In the genomic region with DNA sequence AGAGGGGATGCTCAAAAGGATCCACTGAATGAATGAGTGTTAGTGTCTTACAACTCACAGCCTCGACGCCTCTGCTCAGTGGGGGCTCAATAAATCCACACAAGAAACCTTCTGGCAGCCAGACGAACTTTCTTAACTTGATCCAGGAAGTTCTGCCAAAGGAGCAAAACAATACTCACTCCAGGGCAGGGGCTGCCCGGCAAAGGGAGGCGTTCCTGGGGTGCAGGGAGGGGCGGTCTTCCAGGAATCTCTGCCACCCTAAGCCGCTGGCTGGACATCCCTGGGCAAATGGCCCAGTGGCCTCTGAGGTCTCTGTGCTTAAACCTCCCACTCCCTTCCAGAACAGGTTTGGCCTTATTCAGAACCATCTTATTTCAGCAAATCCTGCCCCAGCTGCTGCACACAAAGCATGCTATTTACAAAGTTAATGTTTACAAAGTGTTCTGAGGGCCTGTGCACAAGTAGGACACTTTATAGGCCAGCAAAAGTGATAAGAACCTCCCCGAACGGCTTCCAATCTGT, we compare ENCODE assay signal across 10 cellular contexts. TPM values are rescaled to one million over a fixed set of nuclear protein-coding genes. Genes with fewer than 3 reads are reported as not detected.
DNase-seq lines count a peak whose midpoint lies in the region; ATAC-seq and TF ChIP-seq lines count a peak whose summit lies in the region.
"Had no signal": no experiment of that assay in that cellular context is flagged by ENCODE, and none has a peak within 500 bp of the region (broad histone marks: within the 10 kb centered on the region; RNA-seq: fewer than 3 reads in every experiment).

No MANE protein-coding gene starts in this region.

- no peaks in the 10 kb centered on the region for H3K27me3 Mint-ChIP-seq in stimulated activated naive CD8-positive, alpha-beta T cell treated with anti-CD3 and anti-CD28 coated beads, Interleukin-15, Interleukin-2, amounts not matched to agents 100 ng/mL and 50 ng/mL, for 24 hours
- no peaks in the 10 kb centered on the region for H3K27me3 Mint-ChIP-seq in neural progenitor cell (ENCODE audit: insufficient read depth, low read depth)

- no peaks in the 10 kb centered on the region for H3K36me3 ChIP-seq in neural progenitor cell
- H3K36me3 ChIP-seq in aorta (ENCODE audit: control insufficient read depth in 1 of 2, insufficient read depth in 2 of 2, low read length in 1 of 2): no peaks in the 10 kb centered on the region

- H3K9ac ChIP-seq in neural progenitor cell: no peak overlapping the region

- ATAC-seq in stimulated activated naive CD8-positive, alpha-beta T cell treated with anti-CD3 and anti-CD28 coated beads, Interleukin-15, Interleukin-2, amounts not matched to agents 100 U/mL and 50 U/mL, for 24 hours: no peak
- ATAC-seq in aorta (ENCODE audit: low FRiP score): peak; percentile 62
- no peak for ATAC-seq in HG03025 (IDR thresholded peaks at IDR 0.05; ENCODE audit: low FRiP score, unreplicated experiment)
- ATAC-seq: activated T-helper 17 cell treated with anti-CD3 and anti-CD28 coated beads, Interleukin-2, amount 50 U/mL, for 72 hours had no signal

- H3K27ac Mint-ChIP-seq in stimulated activated naive CD8-positive, alpha-beta T cell treated with anti-CD3 and anti-CD28 coated beads, Interleukin-15, Interleukin-2, amounts not matched to agents 100 ng/mL and 50 ng/mL, for 24 hours: peak overlapping the region; percentile 10
- H3K27ac Mint-ChIP-seq in neural progenitor cell: peak overlapping the region; percentile 86
- H3K27ac Mint-ChIP-seq: activated T-helper 17 cell treated with anti-CD3 and anti-CD28 coated beads, Interleukin-2, amount 50 U/mL, for 72 hours had no signal

- H3K27ac ChIP-seq in neural progenitor cell (no peak overlapping the region), aorta (ENCODE audit: low read depth in 1 of 2, low read length in 2 of 2) (peak overlapping the region in 1 of 2 donors; percentile 61)

- in situ Hi-C loops in GM13976 (cut with MboI; ENCODE audit: low sequenced_read_pairs, unreplicated experiment): no loop called here

- H3K9me3 ChIP-seq in neural progenitor cell (ENCODE audit: low read depth) (no peaks in the 10 kb centered on the region), aorta (ENCODE audit: control insufficient read depth, low read length) (no peaks in the 10 kb centered on the region)

- peaks cover 30% of the 10 kb centered on the region for H3K4me1 Mint-ChIP-seq in stimulated activated naive CD8-positive, alpha-beta T cell treated with anti-CD3 and anti-CD28 coated beads, Interleukin-15, Interleukin-2, amounts not matched to agents 100 ng/mL and 50 ng/mL, for 24 hours (ENCODE audit: low read depth)
- peaks cover 7% of the 10 kb centered on the region for H3K4me1 Mint-ChIP-seq in neural progenitor cell

- no peak overlapping the region for H3K4me2 ChIP-seq in neural progenitor cell

- WGBS in aorta, 2 donors: 2 to 5% methylated on average over 9 of the region's 9 CpGs

- DNase-seq in stimulated activated naive CD8-positive, alpha-beta T cell treated with anti-CD3 and anti-CD28 coated beads, Interleukin-15, Interleukin-2, amounts not matched to agents 100 U/mL and 50 U/mL, for 24 hours: no peak
- DNase-seq in fibroblast of the conjunctiva (ENCODE audit: low read depth) (peak; percentile 79), neural progenitor cell (ENCODE audit: low spot score) (no peak), aorta (no peak), SKM-1 (lab: John Stamatoyannopoulos, UW; ENCODE audit: unreplicated experiment) (no peak), GM13976 (ENCODE audit: low spot score) (no peak)
- DNase-seq: NCI-H146 had no signal

- H3K79me2 ChIP-seq in neural progenitor cell (ENCODE audit: low read depth): no peaks in the 10 kb centered on the region

- no peaks in the 10 kb centered on the region for H4K20me1 ChIP-seq in neural progenitor cell (ENCODE audit: low read depth)

- H3K9me3 Mint-ChIP-seq in stimulated activated naive CD8-positive, alpha-beta T cell treated with anti-CD3 and anti-CD28 coated beads, Interleukin-15, Interleukin-2, amounts not matched to agents 100 ng/mL and 50 ng/mL, for 24 hours: no peaks in the 10 kb centered on the region
- H3K9me3 Mint-ChIP-seq in neural progenitor cell: peaks cover 2% of the 10 kb centered on the region
- H3K9me3 Mint-ChIP-seq: activated T-helper 17 cell treated with anti-CD3 and anti-CD28 coated beads, Interleukin-2, amount 50 U/mL, for 72 hours had no signal

- no peak overlapping the region for H3K4me3 Mint-ChIP-seq in stimulated activated naive CD8-positive, alpha-beta T cell treated with anti-CD3 and anti-CD28 coated beads, Interleukin-15, Interleukin-2, amounts not matched to agents 100 ng/mL and 50 ng/mL, for 24 hours
- no peak overlapping the region for H3K4me3 Mint-ChIP-seq in neural progenitor cell
- H3K4me3 Mint-ChIP-seq: activated T-helper 17 cell treated with anti-CD3 and anti-CD28 coated beads, Interleukin-2, amount 50 U/mL, for 72 hours had no signal

- H3F3A ChIP-seq in neural progenitor cell (ENCODE audit: low read depth): no peaks in the 10 kb centered on the region

- H2AFZ ChIP-seq in neural progenitor cell (replicated peaks): peak overlapping the region; percentile 12

- H3K27me3 ChIP-seq in neural progenitor cell: no peaks in the 10 kb centered on the region
- H3K27me3 ChIP-seq in aorta (ENCODE audit: control insufficient read depth in 1 of 2, insufficient read depth in 2 of 2, low read length in 1 of 2): no peaks in the 10 kb centered on the region

- TF ChIP-seq CTCF in neural progenitor cell (IDR thresholded peaks at IDR 0.05): no peak
- no peak for TF ChIP-seq CTCF in GM13976 (IDR thresholded peaks at IDR 0.05; ENCODE audit: borderline replicate concordance, control extremely low read depth, extremely low read depth, insufficient read depth, missing control alignments)

- intact Hi-C loops in aorta (cut with DNase I): loop anchor here (10.0 kb wide), 2 partner anchors 137 to 447 kb away; no protein-coding TSS in a partner anchor

- H3K4me1 ChIP-seq in neural progenitor cell (peaks cover 5% of the 10 kb centered on the region), aorta (ENCODE audit: control insufficient read depth in 1 of 2, insufficient read depth in 2 of 2, low read length in 2 of 2) (peaks cover 2 to 3% of the 10 kb centered on the region in 2 donors)

- H3K36me3 Mint-ChIP-seq in stimulated activated naive CD8-positive, alpha-beta T cell treated with anti-CD3 and anti-CD28 coated beads, Interleukin-15, Interleukin-2, amounts not matched to agents 100 ng/mL and 50 ng/mL, for 24 hours (ENCODE audit: low read depth): no peaks in the 10 kb centered on the region
- H3K36me3 Mint-ChIP-seq in neural progenitor cell: no peaks in the 10 kb centered on the region

- no peak overlapping the region for H3K4me3 ChIP-seq in neural progenitor cell
- no peak overlapping the region for H3K4me3 ChIP-seq in aorta (ENCODE audit: low read length in 2 of 2)

RNA-seq across cellular contexts. Expression of a gene that starts 33.0 kb away (rescaled TPM):
- total RNA-seq in neural progenitor cell (ENCODE audit: low replicate concordance): 0.39 and 1.5 TPM in 2 replicates
- 1 to 10 TPM; 1.0 to 3.1 TPM for total RNA-seq in aorta
- 1 to 10 TPM; 2.3 to 3.5 TPM for polyA plus RNA-seq in aorta
